ENCODE assay signal across 2 cellular contexts in the genomic region with DNA sequence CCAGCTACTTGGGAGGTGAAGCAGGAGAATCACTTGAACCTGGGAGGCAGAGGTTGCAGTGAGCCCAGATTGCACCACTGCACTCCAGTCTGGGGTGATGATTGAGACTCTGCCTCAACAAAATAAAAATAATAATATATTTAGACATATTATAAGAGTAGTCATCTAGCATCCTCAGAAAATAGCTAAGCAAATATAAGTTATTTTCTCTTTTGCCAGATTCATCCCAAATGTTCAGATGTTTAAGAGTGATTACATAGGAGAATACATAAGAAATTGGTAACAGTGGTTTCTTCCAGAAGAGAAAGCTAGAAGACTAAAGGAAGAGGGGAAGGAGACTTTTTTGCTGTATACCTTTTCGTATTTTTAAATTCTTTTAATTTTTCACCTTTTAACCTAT.
TF ChIP-seq lines count a peak whose summit lies in the region.

No MANE protein-coding gene starts in this region.

TF ChIP-seq in HEK293, 187 proteins besides CTCF, POLR2A, EP300 and RAD21 (continued from another document):
- peak; percentile 74 for TF ChIP-seq PRDM10 (tag by site-specific recombination; IDR thresholded peaks at IDR 0.05)
- TF ChIP-seq ZNF785 (tag by site-specific recombination; IDR thresholded peaks at IDR 0.05): no peak
- TF ChIP-seq GLIS1 (tag by site-specific recombination; IDR thresholded peaks at IDR 0.05): peak; percentile 51; the same call in 1 of the 2 replicates

TF ChIP-seq in K562, 482 proteins besides CTCF, POLR2A, EP300 and RAD21 (continued from another document):
- peak; percentile 55 for TF ChIP-seq PRDM10 (IDR thresholded peaks at IDR 0.05; ENCODE audit: partially characterized antibody)
- TF ChIP-seq SMAD2 (IDR thresholded peaks at IDR 0.05; ENCODE audit: low read depth, low read length): no peak
- no peak for TF ChIP-seq NR2C1 (IDR thresholded peaks at IDR 0.05)
- no peak for TF ChIP-seq NR2C1 (tag; IDR thresholded peaks at IDR 0.05)
